8 cellular contexts compared by ENCODE assay signal in the genomic region with DNA sequence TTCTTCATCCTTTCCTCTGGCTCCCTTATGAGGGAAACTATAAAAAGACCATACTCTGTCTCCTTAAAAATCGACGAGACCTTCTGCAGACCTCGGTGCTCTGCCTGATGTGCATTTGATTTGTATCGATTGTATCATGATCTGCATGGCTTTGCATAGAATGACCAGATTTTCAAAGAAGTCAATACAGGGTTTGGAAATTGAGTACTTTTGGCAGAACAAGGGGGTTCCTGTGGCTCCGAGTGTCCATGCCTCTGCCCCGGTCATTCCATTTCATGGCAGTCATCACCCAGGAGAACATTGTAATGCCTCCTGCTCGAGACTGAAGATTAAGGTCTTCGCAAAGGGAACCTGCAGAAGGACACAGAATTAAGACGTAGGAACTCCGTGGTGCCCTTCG. TPM values are rescaled to one million over a fixed set of nuclear protein-coding genes. Genes with fewer than 3 reads are reported as not detected.
A peak's percentile ranks its signal among the peaks of the same experiment; 100 is the strongest.
DNase-seq lines count a peak whose midpoint lies in the region; ATAC-seq, FAIRE-seq and TF ChIP-seq lines count a peak whose summit lies in the region.

No MANE protein-coding gene starts in this region.

- peak overlapping the region; percentile 96 for H3K27ac ChIP-seq in Panc1 (ENCODE audit: low read length)
- peak overlapping the region; percentile 69 for H3K27ac ChIP-seq in epithelial cell of prostate
- H3K27ac ChIP-seq in pancreas, result peak overlapping the region; percentile 52 to 87 (median 75)

- no peak for TF ChIP-seq CTCF in Panc1 (IDR thresholded peaks at IDR 0.05)
- TF ChIP-seq CTCF in pancreas (IDR thresholded peaks at IDR 0.05), result no peak

- no peaks in the 10 kb centered on the region for H3K27me3 ChIP-seq in Panc1 (ENCODE audit: control insufficient read depth, insufficient read depth, low read length)
- H3K27me3 ChIP-seq in pancreas, result no peaks in the 10 kb centered on the region

- intact Hi-C loops in activated CD4-positive, alpha-beta T cell treated with anti-CD3 and anti-CD28 coated beads, Interleukin-2, amount 10 ng/mL, durations not matched to agents 24 days and 14 days (cut with micrococcal nuclease), result loop anchor here (1.0 to 2.0 kb wide), 5 partner anchors 26 to 480 kb away; a partner anchor contains a TSS
- intact Hi-C loops in Panc1 (cut with micrococcal nuclease; ENCODE audit: unreplicated experiment), result no loop called here
- intact Hi-C loops in pancreas (cut with DNase I), result no loop called here

- peak overlapping the region; percentile 95 for H3K27ac Mint-ChIP-seq in activated CD4-positive, alpha-beta T cell treated with anti-CD3 and anti-CD28 coated beads, Interleukin-2, amount 10 ng/mL, durations not matched to agents 24 days and 14 days

- no TSS peak for BruUV-seq in Panc1 (replicated peaks; lab: Mats Ljungman, UMichigan)

- peak overlapping the region; percentile 97 for H3K4me3 Mint-ChIP-seq in activated CD4-positive, alpha-beta T cell treated with anti-CD3 and anti-CD28 coated beads, Interleukin-2, amount 10 ng/mL, durations not matched to agents 24 days and 14 days

- peaks cover 24% of the 10 kb centered on the region for H3K4me1 ChIP-seq in Panc1 (ENCODE audit: control insufficient read depth, insufficient read depth, low read length)
- peaks cover 10 to 14% (median 14%) of the 10 kb centered on the region in 3 donors for H3K4me1 ChIP-seq in pancreas

- H3K4me3 ChIP-seq in Panc1 (ENCODE audit: low read depth in 2 of 2, low read length in 2 of 2), result peak overlapping the region; percentile 97 to 98
- peak overlapping the region; percentile 68 to 96 (median 92) for H3K4me3 ChIP-seq in pancreas

- peak; percentile 72 for DNase-seq in activated CD4-positive, alpha-beta T cell treated with anti-CD3 and anti-CD28 coated beads, Interleukin-2, amount 10 ng/mL, durations not matched to agents 24 days and 14 days
- no peak for DNase-seq in activated CD4-positive, alpha-beta T cell treated with anti-CD3 and anti-CD28 coated beads, Interleukin-2, amount 50 U/mL, for 1 hour
- no peak for DNase-seq in Panc1 (ENCODE audit: low read depth, low spot score)
- no peak for DNase-seq in epithelial cell of prostate (ENCODE audit: low read depth, low spot score)
- no peak for DNase-seq in pancreas
- no peak for DNase-seq in stimulated activated CD4-positive, alpha-beta T cell treated with anti-CD3 and anti-CD28 coated beads, Interleukin-4, amount 100 ng/mL, for 24 hours
- no peak for DNase-seq in cerebellar cortex (ENCODE audit: low spot score)
- no peak for DNase-seq in T-helper 9 cell

- in situ Hi-C loops in Panc1 (cut with HindIII; ENCODE audit: low pct_unique_long_range_greater_than_20kb, low sequenced_read_pairs), result no loop called here

- 3 to 4% methylated on average over 11 of the region's 11 CpGs for WGBS in pancreas, 2 donors

- CTCF ChIA-PET in Panc1 (lab: Charles Lee), result no interaction called here

- POLR2A ChIA-PET in Panc1 (lab: Charles Lee), result interaction anchor here (0.6 kb wide), 1 partner anchor 91 kb away, joined by 6 read pairs; no protein-coding TSS in a partner anchor

- peaks cover 49% of the 10 kb centered on the region for H3K4me1 Mint-ChIP-seq in activated CD4-positive, alpha-beta T cell treated with anti-CD3 and anti-CD28 coated beads, Interleukin-2, amount 10 ng/mL, durations not matched to agents 24 days and 14 days

- H3K36me3 ChIP-seq in Panc1 (ENCODE audit: control insufficient read depth, insufficient read depth, low read length) (peaks cover 10% of the 10 kb centered on the region), pancreas (peaks cover 0 to 19% (median 12%) of the 10 kb centered on the region in 3 donors)

- peaks cover 46% of the 10 kb centered on the region for H3K36me3 Mint-ChIP-seq in activated CD4-positive, alpha-beta T cell treated with anti-CD3 and anti-CD28 coated beads, Interleukin-2, amount 10 ng/mL, durations not matched to agents 24 days and 14 days (ENCODE audit: low read depth)

- ATAC-seq in Panc1 (no peak), pancreas (no peak)

- peaks cover 4% of the 10 kb centered on the region; the same call in 1 of the 2 replicates for H3K9me3 ChIP-seq in Panc1 (ENCODE audit: control insufficient read depth, insufficient read depth, low read depth, low read length)
- no peaks in the 10 kb centered on the region for H3K9me3 ChIP-seq in pancreas

- no peaks in the 10 kb centered on the region for H3K27me3 Mint-ChIP-seq in activated CD4-positive, alpha-beta T cell treated with anti-CD3 and anti-CD28 coated beads, Interleukin-2, amount 10 ng/mL, durations not matched to agents 24 days and 14 days

- no peak for FAIRE-seq in pancreas (lab: Jason Lieb, UNC)

- peaks cover 8% of the 10 kb centered on the region for H3K9me3 Mint-ChIP-seq in activated CD4-positive, alpha-beta T cell treated with anti-CD3 and anti-CD28 coated beads, Interleukin-2, amount 10 ng/mL, durations not matched to agents 24 days and 14 days

RNA-seq across cellular contexts. Expression of a gene that starts 0.7 kb away (rescaled TPM):
- 99.1 and 110 TPM in 2 replicates for total RNA-seq in activated CD4-positive, alpha-beta T cell treated with anti-CD3 and anti-CD28 coated beads, Interleukin-2, amount 10 ng/mL, durations not matched to agents 24 days and 14 days
- total RNA-seq in Panc1 (2021; ENCODE audit: unreplicated experiment) (47.4 TPM), pancreas (10 to 100 TPM in 3 of 6 donors, 1 to 10 TPM in 3; 7.6 to 19.7 (median 10.6) TPM)
- polyA plus RNA-seq in Panc1 (2012; ENCODE audit: insufficient read length), result 18.7 TPM
- 1 to 10 TPM; 4.2 to 6.2 TPM for polyA plus RNA-seq in pancreas

RNA-seq across cellular contexts. Expression of a gene that starts 4.1 kb away (rescaled TPM):
- total RNA-seq in activated CD4-positive, alpha-beta T cell treated with anti-CD3 and anti-CD28 coated beads, Interleukin-2, amount 10 ng/mL, durations not matched to agents 24 days and 14 days, result 0.38 and 0.42 TPM in 2 replicates
- total RNA-seq in Panc1 (2021; ENCODE audit: unreplicated experiment) (2.0 TPM), pancreas (10 to 100 TPM in 1 of 6 donors, 1 to 10 TPM in 5; 4.2 to 17.3 (median 6.2) TPM)
- polyA plus RNA-seq in Panc1 (2012; ENCODE audit: insufficient read length), result 2.4 TPM
- 10 to 100 TPM; 13.7 to 14.4 TPM for polyA plus RNA-seq in pancreas

RNA-seq across cellular contexts. Expression of a gene that starts 25.6 kb away (rescaled TPM):
- total RNA-seq in activated CD4-positive, alpha-beta T cell treated with anti-CD3 and anti-CD28 coated beads, Interleukin-2, amount 10 ng/mL, durations not matched to agents 24 days and 14 days, result 138 and 142 TPM in 2 replicates
- total RNA-seq in Panc1 (2021; ENCODE audit: unreplicated experiment) (100 TPM), pancreas (10 to 100 TPM; 47.7 to 89.6 (median 62.4) TPM)
- polyA plus RNA-seq in Panc1 (2012; ENCODE audit: insufficient read length), result 94.9 TPM
- 100 to 1,000 TPM in 1 of 2 donors, 10 to 100 TPM in 1; 92.2 to 164 TPM for polyA plus RNA-seq in pancreas

RNA-seq across cellular contexts. Expression of a gene that starts 27.1 kb away (rescaled TPM):
- not detected in 2 replicates for total RNA-seq in activated CD4-positive, alpha-beta T cell treated with anti-CD3 and anti-CD28 coated beads, Interleukin-2, amount 10 ng/mL, durations not matched to agents 24 days and 14 days
- 0.15 TPM for total RNA-seq in Panc1 (2021; ENCODE audit: unreplicated experiment)
- polyA plus RNA-seq in Panc1 (2012; ENCODE audit: insufficient read length), result 0.21 TPM
- total RNA-seq in pancreas, result under 1 TPM in 1 of 6 donors, not detected in 5; 0.06 TPM
- polyA plus RNA-seq in pancreas, result under 1 TPM in 1 of 2 donors, not detected in 1; 0.05 TPM
